In genomic region chr15:94670436-94671034, GRCh38 we compare ENCODE assay signal across 8 cellular contexts.
A peak's percentile ranks its signal among the peaks of the same experiment; 100 is the strongest.
DNase-seq lines count a peak whose midpoint lies in the region; ATAC-seq, FAIRE-seq and TF ChIP-seq lines count a peak whose summit lies in the region.

No MANE protein-coding gene starts in this region.

- TF ChIP-seq CTCF in A673 (conservative IDR thresholded peaks at IDR 0.05; ENCODE audit: low read depth, low read length), result peak; percentile 80
- peak in 2 of 3 experiments; percentile 40 to 56 for TF ChIP-seq CTCF in keratinocyte (optimal IDR thresholded peaks at IDR 0.05 in 1 of 3, IDR thresholded peaks at IDR 0.05 in 1 of 3, conservative IDR thresholded peaks at IDR 0.05 in 1 of 3; ENCODE audit: extremely low read depth in 1 of 3, insufficient read depth in 2 of 3, low read length in 3 of 3)

- H3K9ac ChIP-seq in keratinocyte (ENCODE audit: control insufficient read depth, extremely low read depth, insufficient read depth, low read length), result no peak overlapping the region

- ATAC-seq in HG03097 (IDR thresholded peaks at IDR 0.05; ENCODE audit: low FRiP score, unreplicated experiment), result no peak

- H2AFZ ChIP-seq in keratinocyte (ENCODE audit: control insufficient read depth, low read length), result peak overlapping the region; percentile 26

- no peak overlapping the region for H3K27ac ChIP-seq in A673 (ENCODE audit: low read depth, low read length, poor library complexity, severe bottlenecking)
- no peak overlapping the region for H3K27ac ChIP-seq in keratinocyte (ENCODE audit: control insufficient read depth, insufficient read depth, low read length)

- H3K36me3 ChIP-seq in A673 (ENCODE audit: insufficient read depth, low read length, poor library complexity, severe bottlenecking) (no peaks in the 10 kb centered on the region), keratinocyte (ENCODE audit: control insufficient read depth in 2 of 2, extremely low read depth in 1 of 2, insufficient read depth in 2 of 2, low read length in 2 of 2) (no peaks in the 10 kb centered on the region)

- H3K9me3 ChIP-seq in A673 (ENCODE audit: low read depth, low read length, poor library complexity, severe bottlenecking), result no peaks in the 10 kb centered on the region
- H3K9me3 ChIP-seq in keratinocyte (ENCODE audit: control insufficient read depth, low read depth, low read length), result no peaks in the 10 kb centered on the region

- TF ChIP-seq POLR2A in GM12891 (IDR thresholded peaks at IDR 0.05; ENCODE audit: low read depth, low read length), result no peak

- no peak overlapping the region for H3K4me2 ChIP-seq in keratinocyte (ENCODE audit: control insufficient read depth, extremely low read depth, insufficient read depth, low read depth, low read length)

- CTCF ChIA-PET in A673 (lab: Charles Lee), result no interaction called here

- no TSS peak for BruUV-seq in A673 (replicated peaks; lab: Mats Ljungman, UMichigan)

- no peaks in the 10 kb centered on the region for H3K79me2 ChIP-seq in keratinocyte (ENCODE audit: control insufficient read depth, insufficient read depth, low read length)

- H3K9me1 ChIP-seq in keratinocyte (ENCODE audit: control insufficient read depth, extremely low read depth, insufficient read depth, low read length), result no peaks in the 10 kb centered on the region

- POLR2A ChIA-PET in A673 (lab: Charles Lee; ENCODE audit: low non-redundant PET), result no interaction called here

- H3K4me3 ChIP-seq in A673 (ENCODE audit: low read depth, low read length, poor library complexity, severe bottlenecking) (no peak overlapping the region), keratinocyte (ENCODE audit: control insufficient read depth in 2 of 3, extremely low read depth in 1 of 3, insufficient read depth in 2 of 3, low read depth in 1 of 3, low read length in 3 of 3) (no peak overlapping the region)

- H3K27me3 ChIP-seq in A673 (replicated peaks; ENCODE audit: insufficient read depth, low read depth, low read length, poor library complexity) (no peaks in the 10 kb centered on the region), keratinocyte (ENCODE audit: control insufficient read depth, extremely low read depth, insufficient read depth, low read length) (peaks cover 3% of the 10 kb centered on the region)

- FAIRE-seq in GM12891 (lab: Jason Lieb, UNC), result no peak
- FAIRE-seq in keratinocyte (lab: Jason Lieb, UNC), result no peak
- FAIRE-seq in urothelium cell line (lab: Jason Lieb, UNC), result no peak

- peaks cover 9% of the 10 kb centered on the region for H3K4me1 ChIP-seq in A673 (ENCODE audit: insufficient read depth, low read length, poor library complexity, severe bottlenecking)
- H3K4me1 ChIP-seq in keratinocyte (ENCODE audit: control insufficient read depth, extremely low read depth, insufficient read depth, low read length), result peaks cover 17% of the 10 kb centered on the region

- DNase-seq in A673 (ENCODE audit: low spot score) (peak; percentile 59), GM12891 (ENCODE audit: insufficient read length, low spot score) (peak; percentile 25), NCI-H1417 (lab: John Stamatoyannopoulos, UW) (peak; percentile 24 to 87 (median 40)), astrocyte of the hippocampus (ENCODE audit: low read depth, low spot score) (peak; percentile 59), keratinocyte (ENCODE audit: low read depth, low spot score) (no peak), urothelium cell line (ENCODE audit: low spot score) (peak; percentile 43)
- no peak for DNase-seq in activated CD4-positive, alpha-beta T cell treated with anti-CD3 and anti-CD28 coated beads for 4 hours

- intact Hi-C loops in A673 (cut with micrococcal nuclease; ENCODE audit: unreplicated experiment), result loop anchor here (5.0 to 10.0 kb wide), 6 partner anchors 256 to 1934 kb away; partner anchors contain the start of gene NR2F2

- dilution Hi-C loops in keratinocyte (cut with MboI; ENCODE audit: extremely low pct_ligation_motif_present, low sequenced_read_pairs), result no loop called here

- no peaks in the 10 kb centered on the region for H4K20me1 ChIP-seq in keratinocyte (ENCODE audit: control insufficient read depth, extremely low read depth, insufficient read depth, low read length)

TF ChIP-seq in GM12891, 5 proteins besides CTCF, POLR2A, EP300 and RAD21:
- TF ChIP-seq POLR2AphosphoS5 (IDR thresholded peaks at IDR 0.05; ENCODE audit: low read depth, low read length), result no peak
- TF ChIP-seq SPI1 (IDR thresholded peaks at IDR 0.05; ENCODE audit: low read depth, low read length), result no peak
- no peak for TF ChIP-seq PAX5 (IDR thresholded peaks at IDR 0.05; ENCODE audit: insufficient read depth, low read length, severe bottlenecking)
- TF ChIP-seq TAF1 (IDR thresholded peaks at IDR 0.05; ENCODE audit: low read depth, low read length), result no peak
- TF ChIP-seq POU2F2 (IDR thresholded peaks at IDR 0.05; ENCODE audit: low read depth, low read length), result no peak

Comparison
In these comparisons a context has a peak if more than half of its experiments do, and no peak if none do; other contexts are left out.
1. DNase-seq: peak in A673 (single experiment), GM12891 (single experiment), NCI-H1417 (3 of 3), astrocyte of the hippocampus (single experiment) and urothelium cell line (single experiment); none in keratinocyte (single experiment) and activated CD4-positive, alpha-beta T cell treated with anti-CD3 and anti-CD28 coated beads for 4 hours (0 of 2).